ENCODE assay signal across 8 cellular contexts in the genomic region with DNA sequence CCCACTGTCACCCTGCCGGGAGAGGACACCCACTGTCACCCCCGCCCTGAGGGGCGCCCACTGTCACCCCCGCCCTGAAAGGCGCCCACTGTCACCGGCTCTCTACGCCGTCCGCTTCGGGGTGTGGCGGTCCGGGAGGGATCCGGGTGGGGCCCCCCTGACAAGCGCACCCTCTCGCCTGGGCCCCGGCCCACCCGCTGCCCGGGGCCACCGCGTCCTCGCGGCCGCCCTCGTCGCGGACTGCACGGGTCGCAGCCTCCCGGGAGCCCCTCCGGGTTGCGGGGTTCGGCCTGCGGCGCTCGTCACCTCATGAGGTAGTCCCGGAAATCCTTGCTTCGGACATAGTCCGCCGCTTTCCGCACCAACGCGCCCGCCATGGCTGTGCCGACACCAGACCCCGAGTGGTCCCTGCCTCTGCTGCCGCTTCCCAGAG. TPM values are rescaled to one million over a fixed set of nuclear protein-coding genes. Genes with fewer than 3 reads are reported as not detected.
A peak's percentile ranks its signal among the peaks of the same experiment; 100 is the strongest.
DNase-seq lines count a peak whose midpoint lies in the region; ATAC-seq and TF ChIP-seq lines count a peak whose summit lies in the region.

No MANE protein-coding gene starts in this region.

- TF ChIP-seq CTCF in HFFc6 (IDR thresholded peaks at IDR 0.05) (no peak), glutamatergic neuron (IDR thresholded peaks at IDR 0.05; ENCODE audit: partially characterized antibody, unreplicated experiment) (no peak)

- H3K9me3 Mint-ChIP-seq in HFFc6 = no peaks in the 10 kb centered on the region
- H3K9me3 Mint-ChIP-seq in glutamatergic neuron (ENCODE audit: unreplicated experiment) = peaks cover 9% of the 10 kb centered on the region

- H3K4me3 Mint-ChIP-seq in HFFc6 (peak overlapping the region; percentile 93), glutamatergic neuron (ENCODE audit: unreplicated experiment) (peak overlapping the region; percentile 91)

- H3K36me3 Mint-ChIP-seq in HFFc6 (ENCODE audit: low read depth) (no peaks in the 10 kb centered on the region), glutamatergic neuron (ENCODE audit: unreplicated experiment) (no peaks in the 10 kb centered on the region)

- DNase-seq in HFFc6 = no peak
- DNase-seq in T-helper 9 cell = peak; percentile 17
- DNase-seq in glutamatergic neuron = no peak
- no peak for DNase-seq in skeletal muscle cell (ENCODE audit: low read depth)
- DNase-seq in SW 1271 (lab: John Stamatoyannopoulos, UW) = no peak
- DNase-seq in NCI-H146 (lab: John Stamatoyannopoulos, UW) = no peak

- peak overlapping the region; percentile 80 for H3K4me3 ChIP-seq in GM08714 (ENCODE audit: low read length)
- H3K4me3 ChIP-seq in skeletal muscle cell (ENCODE audit: low read depth, low read length) = peak overlapping the region; percentile 83

- H3K27me3 Mint-ChIP-seq in HFFc6 (ENCODE audit: insufficient read depth) = peaks cover 2% of the 10 kb centered on the region
- no peaks in the 10 kb centered on the region for H3K27me3 Mint-ChIP-seq in glutamatergic neuron (ENCODE audit: unreplicated experiment)

- H3K4me1 Mint-ChIP-seq in HFFc6 (ENCODE audit: low read depth) (peaks cover 9% of the 10 kb centered on the region), glutamatergic neuron (ENCODE audit: low read depth, unreplicated experiment) (peaks cover 4% of the 10 kb centered on the region)

- no peak for ATAC-seq in HG03342 (IDR thresholded peaks at IDR 0.05; ENCODE audit: unreplicated experiment)

- no peak overlapping the region for H3K27ac Mint-ChIP-seq in HFFc6
- H3K27ac Mint-ChIP-seq in glutamatergic neuron (ENCODE audit: unreplicated experiment) = no peak overlapping the region

RNA-seq across cellular contexts. Expression of a gene that starts 0.2 kb away (rescaled TPM):
- 10 to 100 TPM; 21.7 to 24.5 (median 22.9) TPM for total RNA-seq in HFFc6 (2021; fragmentation: NEBNext Ultra II Directional; extraction: Animal tissue kit (Norgen Biotek cat#: 25700))
- 17.0 TPM for total RNA-seq in glutamatergic neuron (ENCODE audit: unreplicated experiment)

RNA-seq across cellular contexts. Expression of a gene that starts 40.2 kb away (rescaled TPM):
- total RNA-seq in HFFc6 (2021; fragmentation: NEBNext Ultra II Directional; extraction: Animal tissue kit (Norgen Biotek cat#: 25700)) = 10 to 100 TPM; 44.8 to 56.5 (median 47.3) TPM
- total RNA-seq in glutamatergic neuron (ENCODE audit: unreplicated experiment) = 23.5 TPM
